In the genomic region with DNA sequence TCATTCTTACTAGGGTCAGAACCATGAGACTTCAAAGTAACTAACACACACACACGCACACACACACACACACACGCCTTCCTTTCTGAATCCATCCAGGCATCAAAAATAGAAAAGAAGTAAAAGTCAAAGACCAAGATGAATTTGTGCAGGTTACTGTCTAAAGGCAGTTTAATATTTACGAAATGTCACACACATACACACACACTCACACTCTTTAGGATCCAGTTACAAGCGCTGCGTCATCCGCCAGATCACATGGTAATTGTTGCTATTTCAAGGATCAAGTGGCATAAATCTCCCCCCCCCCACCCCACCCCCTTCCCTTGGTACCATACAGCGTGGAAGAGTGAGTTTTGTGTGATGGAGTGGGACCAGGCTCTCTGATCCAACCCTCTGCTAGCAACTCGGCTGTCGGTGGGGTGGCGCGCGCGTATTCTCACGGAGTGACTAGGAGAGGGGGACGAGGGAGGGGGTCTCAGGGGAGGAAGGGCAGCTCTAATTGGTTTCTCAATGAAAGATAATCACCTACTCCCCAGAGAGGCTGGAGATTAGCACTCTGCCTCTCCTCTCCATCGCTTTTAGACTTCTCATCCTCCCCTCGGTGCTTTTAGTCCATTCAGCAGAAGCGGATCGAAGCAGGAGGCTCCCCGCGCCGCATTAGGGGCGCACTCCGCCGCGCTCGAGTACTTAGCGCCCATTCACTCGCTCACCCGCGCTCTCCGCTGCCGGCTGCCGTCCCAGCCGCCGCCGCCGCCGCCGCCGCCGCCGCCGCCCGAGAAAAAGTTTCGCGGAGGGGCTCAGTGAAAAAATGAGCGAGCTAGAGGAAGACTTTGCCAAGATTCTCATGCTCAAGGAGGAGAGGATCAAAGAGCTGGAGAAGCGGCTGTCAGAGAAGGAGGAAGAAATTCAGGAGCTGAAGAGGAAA, we compare ENCODE assay signal across 8 cellular contexts.
DNase-seq lines count a peak whose midpoint lies in the region; ATAC-seq and TF ChIP-seq lines count a peak whose summit lies in the region.

No MANE protein-coding gene starts in this region.

- DNase-seq in DMS53 treated with DMSO at 0.1 percent for 48 hours (lab: John Stamatoyannopoulos, UW; ENCODE audit: unreplicated experiment) (peak; percentile 53), NCI-H2227 (lab: John Stamatoyannopoulos, UW; ENCODE audit: unreplicated experiment) (peak; percentile 12), cerebellar cortex (ENCODE audit: low spot score) (peak; percentile 54), left colon (peak; percentile 53 to 75), stomach (no peak), CD1c-positive myeloid dendritic cell (ENCODE audit: extremely low spot score) (no peak), SIG-M5 treated with dmso at 0.1 percent for 504 hours (lab: John Stamatoyannopoulos, UW; ENCODE audit: unreplicated experiment) (no peak)

- intact Hi-C loops in left colon (cut with DNase I, micrococcal nuclease) (loop anchor here in 1 of 2 donors (10.0 kb wide), 1 partner anchor 1224 kb away; no protein-coding TSS in a partner anchor), stomach (cut with DNase I; ENCODE audit: low total_unique reads) (no loop called here)

- TF ChIP-seq CTCF in stomach (IDR thresholded peaks at IDR 0.05), result no peak

- no peak for TF ChIP-seq POLR2A in stomach (IDR thresholded peaks at IDR 0.05)

- H3K27me3 ChIP-seq in stomach, result peaks cover 0 to 44% (median 12%) of the 10 kb centered on the region in 3 donors

- peak overlapping the region in 4 of 5 donors; percentile 67 to 89 (median 80) for H3K27ac ChIP-seq in stomach

- peak; percentile 28 for ATAC-seq in left colon
- ATAC-seq in HG02840 (IDR thresholded peaks at IDR 0.05; ENCODE audit: low FRiP score, unreplicated experiment), result no peak

- WGBS in stomach, 5 donors, result 3 to 5% (median 3%) methylated on average over 48 to 49 of the region's 49 CpGs

- H3K36me3 ChIP-seq in stomach, result no peaks in the 10 kb centered on the region

- TF ChIP-seq EP300 in stomach (IDR thresholded peaks at IDR 0.05), result no peak

- peaks cover 5 to 44% (median 32%) of the 10 kb centered on the region in 4 donors for H3K4me1 ChIP-seq in stomach

- H3K9me3 ChIP-seq in stomach, result no peaks in the 10 kb centered on the region

- H3K4me3 ChIP-seq in stomach, result peak overlapping the region; percentile 60 to 72 (median 64)

Comparison
In these comparisons a context has a peak if more than half of its experiments do, and no peak if none do; other contexts are left out.
1. DNase-seq: peak in DMS53 treated with DMSO at 0.1 percent for 48 hours (single experiment), NCI-H2227 (single experiment), cerebellar cortex (single experiment) and left colon (2 of 2); none in stomach (single experiment), CD1c-positive myeloid dendritic cell (single experiment) and SIG-M5 treated with dmso at 0.1 percent for 504 hours (single experiment).